Comparison of ENCODE assay signal across 10 cellular contexts in genomic region chr9:112069318-112070169, GRCh38.
DNase-seq lines count a peak whose midpoint lies in the region; ATAC-seq and TF ChIP-seq lines count a peak whose summit lies in the region.
"Had no signal": no experiment of that assay in that cellular context is flagged by ENCODE, and none has a peak within 500 bp of the region (broad histone marks: within the 10 kb centered on the region; RNA-seq: fewer than 3 reads in every experiment).

No MANE protein-coding gene starts in this region.

- H3K23ac ChIP-seq in mesendoderm (ENCODE audit: low read length), result no peak overlapping the region

- peak overlapping the region; percentile 80 for H2AFZ ChIP-seq in SU-DHL-6 (ENCODE audit: low read depth, low read length, severe bottlenecking)

- H4K8ac ChIP-seq in mesendoderm (ENCODE audit: low read depth, low read length), result no peak overlapping the region

- peak overlapping the region; percentile 27 for H3K4ac ChIP-seq in mesendoderm (ENCODE audit: low read depth, low read length)

- no peak overlapping the region for H2BK120ac ChIP-seq in mesendoderm (ENCODE audit: low read depth, low read length)

- no peak for TF ChIP-seq POLR2A in lower leg skin (IDR thresholded peaks at IDR 0.05)

- H3K27ac ChIP-seq in SU-DHL-6 (ENCODE audit: low read depth, low read length), result peak overlapping the region; percentile 32; the same call in 1 of the 2 replicates
- no peak overlapping the region for H3K27ac ChIP-seq in mesendoderm (ENCODE audit: low read depth, low read length)
- H3K27ac ChIP-seq: suprapubic skin had no signal

- H3K9me3 ChIP-seq in Caco-2 (peaks cover under 1% of the 10 kb centered on the region; the same call in 1 of the 2 replicates), SU-DHL-6 (ENCODE audit: insufficient read depth, low read length) (no peaks in the 10 kb centered on the region)
- H3K9me3 ChIP-seq: suprapubic skin had no signal

- POLR2A ChIA-PET in Caco-2 (lab: Charles Lee), result no interaction called here

- no peak overlapping the region for H3K4me3 Mint-ChIP-seq in Caco-2 (ENCODE audit: unreplicated experiment)

- H3K36me3 Mint-ChIP-seq in Caco-2 (ENCODE audit: insufficient read depth, unreplicated experiment), result peaks cover 49% of the 10 kb centered on the region

- no CpG with 5 or more reads among the region's 15 CpGs for WGBS in mesendoderm (ENCODE audit: extremely low coverage, insufficient coverage, low lambda C conversion rate)
- WGBS in lower leg skin, 2 donors, result 85 to 87% methylated on average over 15 of the region's 15 CpGs

- H3K4me1 Mint-ChIP-seq in Caco-2 (ENCODE audit: low read depth, unreplicated experiment), result peaks cover 44% of the 10 kb centered on the region

- peak overlapping the region; percentile 96 for H3K27ac Mint-ChIP-seq in Caco-2 (ENCODE audit: unreplicated experiment)

- H3K56ac ChIP-seq in mesendoderm (ENCODE audit: low read length), result no peak overlapping the region

- H3K4me1 ChIP-seq in Caco-2, result peaks cover 87% of the 10 kb centered on the region
- peaks cover 8% of the 10 kb centered on the region for H3K4me1 ChIP-seq in mesendoderm (ENCODE audit: control insufficient read depth, low read depth, low read length)

- ATAC-seq in HG02840 (IDR thresholded peaks at IDR 0.05; ENCODE audit: low FRiP score, unreplicated experiment), result peak; percentile 59

- H3K4me2 ChIP-seq in SU-DHL-6 (ENCODE audit: low read depth, low read length, poor library complexity, severe bottlenecking) (peak overlapping the region; percentile 36), mesendoderm (ENCODE audit: low read length) (no peak overlapping the region)

- H3K9me3 Mint-ChIP-seq in Caco-2 (ENCODE audit: unreplicated experiment), result no peaks in the 10 kb centered on the region

- H3K18ac ChIP-seq in mesendoderm (ENCODE audit: low read length), result peak overlapping the region; percentile 52

- H3K4me3 ChIP-seq in Caco-2 (ENCODE audit: low read depth, low read length) (no peak overlapping the region), SU-DHL-6 (ENCODE audit: insufficient read depth, low read length, poor library complexity, severe bottlenecking) (no peak overlapping the region), mesendoderm (ENCODE audit: low read length) (no peak overlapping the region), lower leg skin (ENCODE audit: low read depth, poor library complexity, severe bottlenecking) (no peak overlapping the region)
- H3K4me3 ChIP-seq: suprapubic skin had no signal

- H3K27me3 Mint-ChIP-seq in Caco-2 (ENCODE audit: insufficient read depth, unreplicated experiment), result no peaks in the 10 kb centered on the region

- peaks cover 5% of the 10 kb centered on the region for H3F3A ChIP-seq in SU-DHL-6 (ENCODE audit: insufficient read depth)

- H4K20me1 ChIP-seq in SU-DHL-6 (ENCODE audit: low read depth, low read length), result no peaks in the 10 kb centered on the region

- H3K79me1 ChIP-seq in mesendoderm (ENCODE audit: low read length), result no peaks in the 10 kb centered on the region

- TF ChIP-seq CTCF in Caco-2 (IDR thresholded peaks at IDR 0.05; ENCODE audit: insufficient read depth in 1 of 2, low read depth in 1 of 2, low read length in 1 of 2, severe bottlenecking in 1 of 2, unreplicated experiment in 1 of 2) (no peak), SU-DHL-6 (IDR thresholded peaks at IDR 0.05; ENCODE audit: insufficient read depth, low read length, poor library complexity, severe bottlenecking) (no peak), lower leg skin (IDR thresholded peaks at IDR 0.05) (no peak)

- H3K9ac ChIP-seq in SU-DHL-6 (ENCODE audit: low read length) (peak overlapping the region; percentile 8; the same call in 1 of the 2 replicates), mesendoderm (ENCODE audit: low read length) (no peak overlapping the region)

- H4K5ac ChIP-seq in mesendoderm (ENCODE audit: low read length), result no peak overlapping the region

- no peak overlapping the region for H2BK15ac ChIP-seq in mesendoderm (replicated peaks; ENCODE audit: low read depth)

- H3K9me2 ChIP-seq in SU-DHL-6 (replicated peaks; ENCODE audit: insufficient read depth, low read length), result no peaks in the 10 kb centered on the region

- DNase-seq in Caco-2 (peak; percentile 49 to 73), mesendoderm (peak; percentile 44), lower leg skin (ENCODE audit: low spot score in 2 of 2) (no peak), NCI-H128 (lab: John Stamatoyannopoulos, UW; ENCODE audit: unreplicated experiment) (no peak)
- no peak for DNase-seq in stimulated activated CD4-positive, alpha-beta T cell treated with anti-CD3 and anti-CD28 coated beads, Interleukin-4, amount 100 ng/mL, for 24 hours
- DNase-seq in stimulated activated CD4-positive, alpha-beta T cell treated with anti-CD3 and anti-CD28 coated beads, Interleukin-1b, Interleukin-23, amount 100 ng/mL, for 48 hours, result no peak
- DNase-seq: anterior cingulate cortex had no signal

- no peak overlapping the region for H2AK5ac ChIP-seq in mesendoderm (ENCODE audit: low read length)

- no TSS peak for BruUV-seq in Caco-2 (replicated peaks; lab: Mats Ljungman, UMichigan)

- H3K36me3 ChIP-seq in Caco-2 (ENCODE audit: control insufficient read depth, insufficient read depth, low read length) (peaks cover 4% of the 10 kb centered on the region), SU-DHL-6 (ENCODE audit: low read length) (no peaks in the 10 kb centered on the region), mesendoderm (ENCODE audit: control insufficient read depth, insufficient read depth, low read length) (no peaks in the 10 kb centered on the region)
- H3K36me3 ChIP-seq: suprapubic skin had no signal

- CTCF ChIA-PET in Caco-2 (lab: Charles Lee), result interaction anchor here (0.7 to 1.1 kb wide), 2 partner anchors 93 to 1203 kb away, joined by 3 to 5 read pairs; no protein-coding TSS in a partner anchor

- intact Hi-C loops in Caco-2 (cut with micrococcal nuclease; ENCODE audit: unreplicated experiment) (no loop called here), lower leg skin (cut with DNase I; ENCODE audit: low total_unique reads) (no loop called here)

- no peak overlapping the region for H2BK5ac ChIP-seq in mesendoderm (ENCODE audit: low read length)

- H3K79me2 ChIP-seq in SU-DHL-6 (ENCODE audit: insufficient read depth, low read length), result no peaks in the 10 kb centered on the region
- H3K79me2 ChIP-seq in mesendoderm (ENCODE audit: control insufficient read depth, insufficient read depth, low read length), result no peaks in the 10 kb centered on the region

- H3K27me3 ChIP-seq in Caco-2 (replicated peaks; ENCODE audit: control insufficient read depth, insufficient read depth, low read length), result no peaks in the 10 kb centered on the region
- no peaks in the 10 kb centered on the region for H3K27me3 ChIP-seq in SU-DHL-6 (ENCODE audit: low read length)
- H3K27me3 ChIP-seq in mesendoderm (ENCODE audit: insufficient read depth, low read length, poor library complexity), result no peaks in the 10 kb centered on the region
- H3K27me3 ChIP-seq: suprapubic skin had no signal

Comparison
In these comparisons a context has a peak if more than half of its experiments do, and no peak if none do; other contexts are left out.
1. DNase-seq: peak in Caco-2 (2 of 2) and mesendoderm (single experiment); none in stimulated activated CD4-positive, alpha-beta T cell treated with anti-CD3 and anti-CD28 coated beads, Interleukin-4, amount 100 ng/mL, for 24 hours (single experiment), stimulated activated CD4-positive, alpha-beta T cell treated with anti-CD3 and anti-CD28 coated beads, Interleukin-1b, Interleukin-23, amount 100 ng/mL, for 48 hours (single experiment), lower leg skin (0 of 2) and NCI-H128 (single experiment).